11 cellular contexts compared by ENCODE assay signal in the genomic region with DNA sequence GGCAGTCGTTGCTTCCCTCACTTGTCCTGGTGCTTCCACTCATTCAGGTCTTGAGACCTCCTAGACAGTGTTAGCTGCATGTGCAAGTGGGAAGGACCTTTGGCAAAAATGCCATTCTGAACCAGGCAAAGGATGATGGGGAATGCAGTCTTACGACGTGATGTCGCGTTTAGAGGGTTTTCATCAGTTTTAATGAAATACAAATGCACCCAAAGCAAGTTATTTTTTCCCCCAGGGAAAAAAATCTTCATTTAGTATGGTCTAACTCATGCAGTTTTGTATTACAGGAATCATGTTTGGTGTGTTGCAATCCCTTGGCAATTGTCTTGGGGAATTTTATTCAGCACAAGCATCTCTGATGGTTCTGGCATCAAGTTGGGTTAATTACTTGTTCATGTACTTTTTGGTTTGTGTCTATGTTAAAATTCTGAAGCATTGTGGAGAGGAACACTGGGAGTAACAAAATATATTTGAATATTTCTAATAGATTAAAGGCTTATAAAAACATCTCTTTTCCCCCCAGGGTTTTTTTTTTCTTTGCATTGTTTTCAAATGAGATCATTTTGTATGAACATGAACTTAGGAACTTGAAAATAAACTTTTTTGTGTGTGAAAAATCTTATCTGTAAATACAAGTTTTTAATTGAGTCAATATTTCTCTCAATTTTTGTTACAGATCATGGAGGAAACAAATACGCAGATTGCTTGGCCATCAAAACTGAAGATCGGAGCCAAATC.
DNase-seq lines count a peak whose midpoint lies in the region; ATAC-seq and FAIRE-seq lines count a peak whose summit lies in the region.
"Had no signal": no experiment of that assay in that cellular context is flagged by ENCODE, and none has a peak within 500 bp of the region (broad histone marks: within the 10 kb centered on the region; RNA-seq: fewer than 3 reads in every experiment).

No MANE protein-coding gene starts in this region.

- H3K4me3 ChIP-seq in ACC112 (ENCODE audit: low read depth, low read length), result peak overlapping the region; percentile 51
- H3K4me3 ChIP-seq: cardiac muscle cell, right lobe of liver had no signal

- DNase-seq in NCI-H226 (peak; percentile 62), mucosa of gallbladder (ENCODE audit: low spot score) (peak; percentile 26), SW 1271 (lab: John Stamatoyannopoulos, UW) (no peak)
- DNase-seq: mesendoderm, right lobe of liver had no signal

- peaks cover 32% of the 10 kb centered on the region for H3K79me2 ChIP-seq in ACC112 (ENCODE audit: control insufficient read depth, insufficient read depth, low read length, unreplicated experiment)

- H3K27me3 ChIP-seq in ACC112 (ENCODE audit: insufficient read depth, low read length), result no peaks in the 10 kb centered on the region
- H3K27me3 ChIP-seq: cardiac muscle cell, right lobe of liver had no signal

- H3K27ac ChIP-seq in ACC112 (ENCODE audit: low read depth, low read length), result peak overlapping the region; percentile 94
- H3K27ac ChIP-seq: cardiac muscle cell, right lobe of liver had no signal

- H3K36me3 ChIP-seq in ACC112 (ENCODE audit: insufficient read depth, low read length), result peaks cover 8% of the 10 kb centered on the region
- H3K36me3 ChIP-seq: cardiac muscle cell, right lobe of liver had no signal

- ATAC-seq in GM21423 (IDR thresholded peaks at IDR 0.05; ENCODE audit: unreplicated experiment), result no peak
- no peak for ATAC-seq in HG02970 (IDR thresholded peaks at IDR 0.05; ENCODE audit: low FRiP score, unreplicated experiment)
- ATAC-seq in HG03442 (IDR thresholded peaks at IDR 0.05; ENCODE audit: unreplicated experiment), result no peak

- H2AFZ ChIP-seq in ACC112 (ENCODE audit: low read length, unreplicated experiment), result peak overlapping the region; percentile 30

- H3K4me1 ChIP-seq in ACC112 (ENCODE audit: control insufficient read depth, insufficient read depth, low read length, unreplicated experiment), result peaks cover 71% of the 10 kb centered on the region
- H3K4me1 ChIP-seq: right lobe of liver had no signal

- FAIRE-seq in endometrium (lab: Jason Lieb, UNC), result peak; percentile 53

Comparison
In these comparisons a context has a peak if more than half of its experiments do, and no peak if none do; other contexts are left out.
1. DNase-seq: peak in NCI-H226 (single experiment) and mucosa of gallbladder (single experiment); none in SW 1271 (0 of 2).